ENCODE assay signal across 8 cellular contexts in genomic region chr17:42683407-42684031, GRCh38. TPM values are rescaled to one million over a fixed set of nuclear protein-coding genes. Genes with fewer than 3 reads are reported as not detected.
A peak's percentile ranks its signal among the peaks of the same experiment; 100 is the strongest.
DNase-seq lines count a peak whose midpoint lies in the region; ATAC-seq and TF ChIP-seq lines count a peak whose summit lies in the region.

No MANE protein-coding gene starts in this region.

- peaks cover 36% of the 10 kb centered on the region for H3K4me1 Mint-ChIP-seq in activated naive CD8-positive, alpha-beta T cell (ENCODE audit: low read depth)

- H3K4me1 ChIP-seq in right atrium auricular region, result peaks cover 0 to 56% of the 10 kb centered on the region in 2 donors

- no peak overlapping the region for H3K27ac Mint-ChIP-seq in activated naive CD8-positive, alpha-beta T cell

- H3K4me3 ChIP-seq in right atrium auricular region (peak overlapping the region; percentile 37 to 50), skeletal muscle cell (ENCODE audit: low read depth, low read length) (peak overlapping the region; percentile 68)

- no peaks in the 10 kb centered on the region for H3K36me3 ChIP-seq in right atrium auricular region

- ATAC-seq in HG02588 (IDR thresholded peaks at IDR 0.05; ENCODE audit: unreplicated experiment), result no peak

- no peaks in the 10 kb centered on the region for H3K9me3 ChIP-seq in right atrium auricular region

- peaks cover 10% of the 10 kb centered on the region for H3K27me3 Mint-ChIP-seq in activated naive CD8-positive, alpha-beta T cell

- no peaks in the 10 kb centered on the region for H3K36me3 Mint-ChIP-seq in activated naive CD8-positive, alpha-beta T cell

- peak; percentile 64 for DNase-seq in right atrium auricular region (ENCODE audit: low spot score)
- DNase-seq in skeletal muscle cell (ENCODE audit: low read depth), result no peak
- no peak for DNase-seq in superior temporal gyrus (ENCODE audit: extremely low spot score)
- DNase-seq in MV-4-11 (lab: John Stamatoyannopoulos, UW), result no peak
- no peak for DNase-seq in NCI-H2029 treated with DMSO at 0.1 percent for 48 hours (lab: John Stamatoyannopoulos, UW)

- no peaks in the 10 kb centered on the region for H3K27me3 ChIP-seq in right atrium auricular region

- TF ChIP-seq POLR2A in GM18526 (IDR thresholded peaks at IDR 0.05; ENCODE audit: extremely low read depth, insufficient read length), result peak; percentile 44

- TF ChIP-seq CTCF in right atrium auricular region (IDR thresholded peaks at IDR 0.05), result no peak

- H3K4me3 Mint-ChIP-seq in activated naive CD8-positive, alpha-beta T cell, result peak overlapping the region; percentile 40

- no peaks in the 10 kb centered on the region for H3K9me3 Mint-ChIP-seq in activated naive CD8-positive, alpha-beta T cell (ENCODE audit: low read depth)

- H3K27ac ChIP-seq in right atrium auricular region, result peak overlapping the region; percentile 54 to 62

RNA-seq across cellular contexts. Expression of gene CNTNAP1, which starts 1.2 kb away (rescaled TPM):
- total RNA-seq in right atrium auricular region, result 1 to 10 TPM in 1 of 2 donors, under 1 TPM in 1; 0.96 to 2.0 TPM

RNA-seq across cellular contexts. Expression of gene CCR10, which starts 1.9 kb away (rescaled TPM):
- total RNA-seq in right atrium auricular region, result 1 to 10 TPM; 1.3 to 4.4 TPM

RNA-seq across cellular contexts. Expression of gene PLEKHH3, which starts 6.7 kb away (rescaled TPM):
- total RNA-seq in right atrium auricular region, result 10 to 100 TPM; 14.5 to 26.5 TPM

RNA-seq across cellular contexts. Expression of gene TUBG2, which starts 24.4 kb away (rescaled TPM):
- total RNA-seq in right atrium auricular region, result 10 to 100 TPM; 18.2 to 25.7 TPM
